ENCODE assay signal across 2 cellular contexts in the genomic region with DNA sequence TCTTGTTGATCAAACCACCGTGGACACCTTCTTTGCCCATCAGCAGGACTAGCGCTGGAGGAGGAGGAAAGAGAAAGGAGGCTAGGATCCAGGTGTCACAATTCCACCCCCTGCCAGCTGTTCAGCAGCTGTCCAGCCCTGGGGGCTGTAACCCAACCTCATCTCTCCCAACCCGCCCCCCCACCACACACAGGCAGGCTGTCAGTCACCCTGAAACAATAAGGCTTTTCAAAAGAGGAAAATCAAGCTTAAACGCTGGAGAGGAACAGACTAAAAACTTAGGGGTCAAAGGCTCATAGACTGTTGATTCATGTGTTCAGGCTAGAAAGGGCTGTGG.
TF ChIP-seq lines count a peak whose summit lies in the region.

No MANE protein-coding gene starts in this region.

TF ChIP-seq in HCT116, 20 proteins besides CTCF, POLR2A, EP300 and RAD21:
- TF ChIP-seq FOSL1 (IDR thresholded peaks at IDR 0.05; ENCODE audit: low read depth) (no peak), ELF1 (IDR thresholded peaks at IDR 0.05; ENCODE audit: borderline replicate concordance, low read depth) (no peak), SRF (IDR thresholded peaks at IDR 0.05; ENCODE audit: low read depth) (no peak), ZBTB33 (IDR thresholded peaks at IDR 0.05; ENCODE audit: extremely low read depth, insufficient replicate concordance, low read length) (no peak), EZH2 (IDR thresholded peaks at IDR 0.05) (no peak)
TF ChIP-seq in HCT116: peak in this region for 0.

TF ChIP-seq in GM12878, 131 proteins besides CTCF, POLR2A, EP300 and RAD21:
- no peak for TF ChIP-seq EED (IDR thresholded peaks at IDR 0.05; ENCODE audit: low read depth)
- TF ChIP-seq, protein P1, sequence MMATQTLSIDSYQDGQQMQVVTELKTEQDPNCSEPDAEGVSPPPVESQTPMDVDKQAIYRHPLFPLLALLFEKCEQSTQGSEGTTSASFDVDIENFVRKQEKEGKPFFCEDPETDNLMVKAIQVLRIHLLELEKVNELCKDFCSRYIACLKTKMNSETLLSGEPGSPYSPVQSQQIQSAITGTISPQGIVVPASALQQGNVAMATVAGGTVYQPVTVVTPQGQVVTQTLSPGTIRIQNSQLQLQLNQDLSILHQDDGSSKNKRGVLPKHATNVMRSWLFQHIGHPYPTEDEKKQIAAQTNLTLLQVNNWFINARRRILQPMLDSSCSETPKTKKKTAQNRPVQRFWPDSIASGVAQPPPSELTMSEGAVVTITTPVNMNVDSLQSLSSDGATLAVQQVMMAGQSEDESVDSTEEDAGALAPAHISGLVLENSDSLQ (IDR thresholded peaks at IDR 0.05): peak; percentile 44; the same call in 1 of the 2 replicates
- no peak for TF ChIP-seq ZBTB4 (CRISPR knock-in tag; IDR thresholded peaks at IDR 0.05)
- TF ChIP-seq TCF12 (IDR thresholded peaks at IDR 0.05; ENCODE audit: low read depth, low read length): peak; percentile 76; the same call in 1 of the 2 replicates
- TF ChIP-seq SMAD5 (IDR thresholded peaks at IDR 0.05; ENCODE audit: low read depth): peak; percentile 17; the same call in 1 of the 2 replicates
- TF ChIP-seq MEF2A (IDR thresholded peaks at IDR 0.05; ENCODE audit: insufficient read depth, low read depth, low read length): no peak
- TF ChIP-seq TCF3 (IDR thresholded peaks at IDR 0.05; ENCODE audit: borderline replicate concordance, insufficient read depth, low read depth, low read length): peak; percentile 59; the same call in 1 of the 2 replicates
- no peak for TF ChIP-seq CBX3 (IDR thresholded peaks at IDR 0.05; ENCODE audit: borderline replicate concordance, low read depth)
- TF ChIP-seq SPI1 (IDR thresholded peaks at IDR 0.05; ENCODE audit: borderline replicate concordance, insufficient read depth, low read depth, low read length): no peak
- no peak for TF ChIP-seq ZNF24 (IDR thresholded peaks at IDR 0.05)
- TF ChIP-seq SMARCA5 (IDR thresholded peaks at IDR 0.05): no peak
- no peak for TF ChIP-seq NR2F1 (conservative IDR thresholded peaks at IDR 0.05)
- peak; percentile 31; the same call in 1 of the 2 replicates for TF ChIP-seq POLR2AphosphoS2 (IDR thresholded peaks at IDR 0.05; ENCODE audit: low read depth, low read length)
TF ChIP-seq in GM12878: peak in this region for 5.
